In genomic region chr18:12377556-12378553, GRCh38 we compare ENCODE assay signal across 1 cellular context.
TF ChIP-seq lines count a peak whose summit lies in the region.

No MANE protein-coding gene starts in this region.

TF ChIP-seq in WTC11, 78 proteins besides CTCF, POLR2A, EP300 and RAD21 (continued from another document):
- TF ChIP-seq ZNF512 (CRISPR knock-in tag; IDR thresholded peaks at IDR 0.05; ENCODE audit: borderline replicate concordance) (no peak), IRF2 (CRISPR knock-in tag; IDR thresholded peaks at IDR 0.05; ENCODE audit: borderline replicate concordance, low read depth) (no peak)
